ENCODE assay signal across 8 cellular contexts in genomic region chr18:4106407-4107033, GRCh38.
A peak's percentile ranks its signal among the peaks of the same experiment; 100 is the strongest.
DNase-seq lines count a peak whose midpoint lies in the region; ATAC-seq, FAIRE-seq and TF ChIP-seq lines count a peak whose summit lies in the region.

No MANE protein-coding gene starts in this region.

- H3K27ac ChIP-seq in dorsolateral prefrontal cortex, result peak overlapping the region in 34 of 59 donors; percentile 1 to 72 (median 46)

- no peak for TF ChIP-seq POLR2A in H54 (IDR thresholded peaks at IDR 0.05; ENCODE audit: low read depth, low read length)

- DNase-seq in GDM1 (lab: John Stamatoyannopoulos, UW) (peak; percentile 38), H54 (ENCODE audit: insufficient read length, low spot score) (peak; percentile 6), NCI-H128 (lab: John Stamatoyannopoulos, UW; ENCODE audit: unreplicated experiment) (peak; percentile 45), dorsolateral prefrontal cortex (peak; percentile 61 to 88 (median 72)), medulla oblongata (ENCODE audit: extremely low spot score) (peak; percentile 88)
- peak; percentile 8 to 49 for DNase-seq in activated CD4-positive, alpha-beta T cell treated with anti-CD3 and anti-CD28 coated beads for 4 hours
- DNase-seq in stimulated activated CD8-positive, alpha-beta memory T cell treated with anti-CD3 and anti-CD28 coated beads, Interleukin-2, amount 100 ng/mL, for 48 hours (ENCODE audit: low read depth in 2 of 2), result peak; percentile 20 to 53

- ATAC-seq in HG03097 (IDR thresholded peaks at IDR 0.05; ENCODE audit: low FRiP score, unreplicated experiment), result no peak

- intact Hi-C loops in dorsolateral prefrontal cortex (cut with DNase I), result loop anchor here (5.0 kb wide), 1 partner anchor 951 kb away; no protein-coding TSS in a partner anchor

- H3K27me3 ChIP-seq in dorsolateral prefrontal cortex, result no peaks in the 10 kb centered on the region

- H3K4me3 ChIP-seq in dorsolateral prefrontal cortex, result peak overlapping the region; percentile 6 to 62 (median 46)

- peak; percentile 90 for FAIRE-seq in H54 (lab: Jason Lieb, UNC)

- peak; percentile 82 to 97 (median 90) for TF ChIP-seq CTCF in dorsolateral prefrontal cortex (IDR thresholded peaks at IDR 0.05 in 54 of 56, conservative IDR thresholded peaks at IDR 0.05 in 2 of 56; ENCODE audit: low read depth in 1 of 56, partially characterized antibody in 56 of 56)

Comparison
In these comparisons a context has a peak if more than half of its experiments do, and no peak if none do; other contexts are left out.
1. DNase-seq: peak in every context shown above with its lines; median percentile 88 in medulla oblongata; 72 in dorsolateral prefrontal cortex; 45 in NCI-H128; 38 in GDM1; 36 in stimulated activated CD8-positive, alpha-beta memory T cell treated with anti-CD3 and anti-CD28 coated beads, Interleukin-2, amount 100 ng/mL, for 48 hours; 28 in activated CD4-positive, alpha-beta T cell treated with anti-CD3 and anti-CD28 coated beads for 4 hours; 6 in H54.